Comparison of ENCODE assay signal across 8 cellular contexts in genomic region chr3:193592841-193593665, GRCh38. TPM values are rescaled to one million over a fixed set of nuclear protein-coding genes. Genes with fewer than 3 reads are reported as not detected.
DNase-seq lines count a peak whose midpoint lies in the region; ATAC-seq and TF ChIP-seq lines count a peak whose summit lies in the region.

Gene OPA1 (plus strand): TSS chr3:193593208. CDS start chr3:193593378, 170 bp downstream.

- H3K36me3 Mint-ChIP-seq in naive thymus-derived CD4-positive, alpha-beta T cell, result peaks cover 8 to 14% (median 13%) of the 10 kb centered on the region in 5 donors
- H3K36me3 Mint-ChIP-seq in stimulated activated naive B cell treated with anti-CD40 and anti-IgM and Interleukin-4, amounts not matched to agents 10 μg/mL and 1 μg/mL and 100 μg/mL, for 72 hours, result peaks cover 15 to 28% of the 10 kb centered on the region in 2 donors

- CTCF ChIA-PET in naive thymus-derived CD4-positive, alpha-beta T cell (lab: Charles Lee), result no interaction called here

- peak within 1 kb of the TSS; percentile 78 for H3K4me3 ChIP-seq in naive thymus-derived CD4-positive, alpha-beta T cell (ENCODE audit: low read length)

- H3K27me3 Mint-ChIP-seq in naive thymus-derived CD4-positive, alpha-beta T cell, result no peaks in the 10 kb centered on the region
- no peaks in the 10 kb centered on the region for H3K27me3 Mint-ChIP-seq in stimulated activated naive B cell treated with anti-CD40 and anti-IgM and Interleukin-4, amounts not matched to agents 10 μg/mL and 1 μg/mL and 100 μg/mL, for 72 hours

- H3K9me3 Mint-ChIP-seq in naive thymus-derived CD4-positive, alpha-beta T cell, result no peaks in the 10 kb centered on the region
- H3K9me3 Mint-ChIP-seq in stimulated activated naive B cell treated with anti-CD40 and anti-IgM and Interleukin-4, amounts not matched to agents 10 μg/mL and 1 μg/mL and 100 μg/mL, for 72 hours, result no peaks in the 10 kb centered on the region

- peak within 1 kb of the TSS; percentile 93 to 98 (median 96) for H3K4me3 Mint-ChIP-seq in naive thymus-derived CD4-positive, alpha-beta T cell
- peak within 1 kb of the TSS; percentile 88 to 93 for H3K4me3 Mint-ChIP-seq in stimulated activated naive B cell treated with anti-CD40 and anti-IgM and Interleukin-4, amounts not matched to agents 10 μg/mL and 1 μg/mL and 100 μg/mL, for 72 hours

- H3K27ac ChIP-seq in naive thymus-derived CD4-positive, alpha-beta T cell (ENCODE audit: low read depth, low read length), result peak within 1 kb of the TSS; percentile 82

- no peaks in the 10 kb centered on the region for H3K9me3 ChIP-seq in naive thymus-derived CD4-positive, alpha-beta T cell (ENCODE audit: control insufficient read depth in 2 of 3, low read length in 3 of 3)

- peak within 1 kb of the TSS; percentile 92 to 98 (median 95) for H3K27ac Mint-ChIP-seq in naive thymus-derived CD4-positive, alpha-beta T cell
- peak within 1 kb of the TSS; percentile 97 for H3K27ac Mint-ChIP-seq in stimulated activated naive B cell treated with anti-CD40 and anti-IgM and Interleukin-4, amounts not matched to agents 10 μg/mL and 1 μg/mL and 100 μg/mL, for 72 hours

- POLR2A ChIA-PET in naive thymus-derived CD4-positive, alpha-beta T cell (lab: Charles Lee), result interaction anchor here (1.2 kb wide), 1 partner anchor 9 kb away, joined by 3 read pairs; no protein-coding TSS in a partner anchor

- peaks cover 18 to 20% of the 10 kb centered on the region in 2 donors for H3K4me1 ChIP-seq in naive thymus-derived CD4-positive, alpha-beta T cell (ENCODE audit: control insufficient read depth in 2 of 2, insufficient read depth in 2 of 2, low read length in 2 of 2)

- H3K36me3 ChIP-seq in naive thymus-derived CD4-positive, alpha-beta T cell (ENCODE audit: control insufficient read depth in 2 of 3, insufficient read depth in 3 of 3, low read length in 3 of 3), result peaks cover 0 to 9% (median 0%) of the 10 kb centered on the region in 3 experiments

- H3K4me1 Mint-ChIP-seq in naive thymus-derived CD4-positive, alpha-beta T cell, result peaks cover 40 to 69% (median 58%) of the 10 kb centered on the region in 7 donors
- peaks cover 19 to 43% of the 10 kb centered on the region in 2 donors for H3K4me1 Mint-ChIP-seq in stimulated activated naive B cell treated with anti-CD40 and anti-IgM and Interleukin-4, amounts not matched to agents 10 μg/mL and 1 μg/mL and 100 μg/mL, for 72 hours

- peak; percentile 96 for ATAC-seq in naive thymus-derived CD4-positive, alpha-beta T cell
- peak; percentile 95 to 98 for ATAC-seq in stimulated activated naive B cell treated with anti-CD40 and anti-IgM and Interleukin-4, amounts not matched to agents 10 μg/mL and 1 μg/mL and 100 μg/mL, for 72 hours (replicated peaks)

- intact Hi-C loops in naive thymus-derived CD4-positive, alpha-beta T cell (cut with micrococcal nuclease), result loop anchor here (1.0 to 10.0 kb wide), 8 partner anchors 12 to 1079 kb away; partner anchors contain the start of genes HES1 (in 2 of the 2), MB21D2 (in 2 of the 2), ATP13A3 (in 1 of the 2) and LSG1 (in 1 of the 2)

- no peaks in the 10 kb centered on the region for H3K27me3 ChIP-seq in naive thymus-derived CD4-positive, alpha-beta T cell (ENCODE audit: control insufficient read depth in 2 of 2, insufficient read depth in 2 of 2, low read length in 2 of 2)

- DNase-seq in Daoy (ENCODE audit: low read depth) (peak; percentile 100), GOT3 (lab: John Stamatoyannopoulos, UW) (peak; percentile 96), RPMI8226 (peak; percentile 98), fibroblast of gingiva (ENCODE audit: low read depth) (peak; percentile 99)
- peak; percentile 70 to 81 for DNase-seq in activated T-helper 1 cell treated with anti-CD3 and anti-CD28 coated beads, Interleukin-2, amount 50 U/mL, for 16 hours (ENCODE audit: low read depth in 1 of 2, low spot score in 1 of 2)
- peak; percentile 73 to 91 (median 80) for DNase-seq in naive thymus-derived CD4-positive, alpha-beta T cell
- DNase-seq in stimulated activated naive B cell treated with anti-CD40 and anti-IgM and Interleukin-4, amounts not matched to agents 10 μg/mL and 1 μg/mL and 100 μg/mL, for 72 hours, result peak; percentile 92

- TF ChIP-seq CTCF in LNCAP (IDR thresholded peaks at IDR 0.05), result 0 out of 2 replicates have a peak, but pooled peaks have one; percentile 24

RNA-seq across cellular contexts. Expression of gene OPA1, which starts in this region (rescaled TPM):
- total RNA-seq in Daoy (2014; rRNA removed; shearing (Covaris generic)), result 94.2 and 118 TPM in 2 replicates
- total RNA-seq in naive thymus-derived CD4-positive, alpha-beta T cell, result 10 to 100 TPM; 50.7 to 70.0 (median 59.4) TPM
- 10 to 100 TPM; 22.9 to 25.8 TPM for polyA plus RNA-seq in naive thymus-derived CD4-positive, alpha-beta T cell

Comparison
In these comparisons a context has a peak if more than half of its experiments do, and no peak if none do; other contexts are left out.
1. Peak in every context shown above with its lines: DNase-seq, ATAC-seq, H3K4me3 ChIP-seq and H3K27ac ChIP-seq.